Comparison of ENCODE assay signal across 8 cellular contexts in genomic region chr1:7783826-7784491, GRCh38. TPM values are rescaled to one million over a fixed set of nuclear protein-coding genes. Genes with fewer than 3 reads are reported as not detected.
DNase-seq lines count a peak whose midpoint lies in the region; ATAC-seq and TF ChIP-seq lines count a peak whose summit lies in the region.

Gene PER3, plus strand, starts transcription at chr1:7784291. Its CDS starts 587 bp downstream, at chr1:7784878.

- H3K4me3 Mint-ChIP-seq in neural crest cell, result peak within 1 kb of the TSS; percentile 86
- H3K4me3 Mint-ChIP-seq in stimulated activated naive CD8-positive, alpha-beta T cell treated with anti-CD3 and anti-CD28 coated beads, Interleukin-15, amount 100 ng/mL, for 72 hours, result peak within 1 kb of the TSS; percentile 68

- H3K9me3 Mint-ChIP-seq in neural crest cell, result peaks cover 7% of the 10 kb centered on the region
- H3K9me3 Mint-ChIP-seq in stimulated activated naive CD8-positive, alpha-beta T cell treated with anti-CD3 and anti-CD28 coated beads, Interleukin-15, amount 100 ng/mL, for 72 hours, result no peaks in the 10 kb centered on the region

- H3K36me3 Mint-ChIP-seq in neural crest cell (ENCODE audit: low read depth), result peaks cover 14% of the 10 kb centered on the region

- peak; percentile 96 for ATAC-seq in stimulated activated naive CD8-positive, alpha-beta T cell treated with anti-CD3 and anti-CD28 coated beads, Interleukin-15, amount 100 ng/mL, for 72 hours

- peak within 1 kb of the TSS; percentile 27 for H3K27ac Mint-ChIP-seq in neural crest cell (ENCODE audit: unreplicated experiment)
- peak within 1 kb of the TSS; percentile 12 to 13 for H3K27ac Mint-ChIP-seq in stimulated activated naive CD8-positive, alpha-beta T cell treated with anti-CD3 and anti-CD28 coated beads, Interleukin-15, amount 100 ng/mL, for 72 hours

- H3K4me3 ChIP-seq in foreskin fibroblast (ENCODE audit: low read depth in 1 of 2, low read length in 2 of 2), result peak within 1 kb of the TSS; percentile 60 to 62

- TF ChIP-seq CTCF in foreskin fibroblast (IDR thresholded peaks at IDR 0.05; ENCODE audit: low read depth, low read length) (no peak), neural crest cell (conservative IDR thresholded peaks at IDR 0.05) (no peak)

- H3K27me3 Mint-ChIP-seq in neural crest cell (ENCODE audit: low read depth), result no peaks in the 10 kb centered on the region
- no peaks in the 10 kb centered on the region for H3K27me3 Mint-ChIP-seq in stimulated activated naive CD8-positive, alpha-beta T cell treated with anti-CD3 and anti-CD28 coated beads, Interleukin-15, amount 100 ng/mL, for 72 hours

- peaks cover 5% of the 10 kb centered on the region for H3K4me1 Mint-ChIP-seq in neural crest cell
- peaks cover 35% of the 10 kb centered on the region for H3K4me1 Mint-ChIP-seq in stimulated activated naive CD8-positive, alpha-beta T cell treated with anti-CD3 and anti-CD28 coated beads, Interleukin-15, amount 100 ng/mL, for 72 hours

- DNase-seq in ELF-1 (ENCODE audit: low read depth, low spot score) (peak; percentile 98), H4 (ENCODE audit: low spot score) (peak; percentile 88), LoVo (ENCODE audit: low spot score) (peak; percentile 91), SHP77 (lab: John Stamatoyannopoulos, UW) (peak; percentile 91 to 94), foreskin fibroblast (peak; percentile 96 to 98), neural crest cell (ENCODE audit: low read depth, low spot score) (peak; percentile 93)
- peak; percentile 83 for DNase-seq in activated gamma-delta T cell treated with anti-CD3 and anti-CD28 coated beads, Interleukin-2, amount 50 U/mL, for 16 hours (ENCODE audit: low read depth)
- peak; percentile 89 to 92 for DNase-seq in stimulated activated naive CD8-positive, alpha-beta T cell treated with anti-CD3 and anti-CD28 coated beads, Interleukin-15, amount 100 ng/mL, for 72 hours

RNA-seq across cellular contexts. Expression of gene PER3, which starts in this region (rescaled TPM):
- 3.1 and 5.2 TPM in 2 replicates for total RNA-seq in H4 (2014; rRNA removed; shearing (Covaris generic))
- total RNA-seq in neural crest cell, result 5.3 and 5.6 TPM in 2 replicates

Comparison
In these comparisons a context has a peak if more than half of its experiments do, and no peak if none do; other contexts are left out.
1. Peak in every context shown above with its lines: DNase-seq, ATAC-seq and H3K4me3 ChIP-seq.